ENCODE assay signal across 8 cellular contexts in the genomic region with DNA sequence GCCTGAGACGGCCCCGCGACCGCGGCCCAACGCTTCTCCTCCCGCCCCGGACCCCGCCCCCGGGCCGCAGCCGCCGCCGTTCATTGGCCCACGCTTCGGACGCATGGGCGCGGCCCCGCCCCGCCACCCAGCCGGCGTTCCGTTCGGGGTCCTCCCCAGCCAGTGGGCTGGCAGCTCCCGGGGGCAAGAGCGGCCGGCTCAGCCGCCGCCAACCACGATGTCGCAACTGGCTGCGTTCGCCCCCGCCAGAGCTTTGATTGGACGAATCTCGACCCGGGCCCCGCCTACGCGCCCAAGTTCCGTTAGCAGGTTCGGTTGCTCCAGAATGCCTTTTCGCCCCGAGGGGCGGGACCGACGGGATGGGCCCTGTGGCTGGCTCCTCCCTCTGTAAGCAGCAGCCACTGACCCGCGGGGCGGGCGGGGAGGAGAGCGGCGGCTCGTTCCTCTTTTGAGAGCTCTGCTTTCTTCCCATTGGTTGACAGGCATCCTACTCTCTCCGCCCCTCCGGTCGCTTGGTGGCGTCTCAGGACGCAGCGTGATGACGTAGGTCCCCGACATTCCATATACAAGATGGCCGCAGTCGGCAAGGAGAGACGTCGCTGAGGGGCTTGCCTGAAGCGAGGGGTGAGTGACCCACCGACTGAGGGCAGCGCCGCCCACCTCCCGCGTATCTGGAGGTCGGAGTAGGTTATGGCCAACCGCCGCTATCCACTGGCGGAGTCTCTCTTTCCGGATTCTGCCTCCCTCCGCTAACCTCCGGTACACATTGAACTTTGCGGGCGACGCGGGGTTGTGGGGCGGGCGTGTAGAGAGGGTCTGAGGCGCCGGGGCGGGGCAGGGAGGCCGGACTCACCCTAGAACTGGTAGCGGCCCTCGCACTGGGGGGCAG. TPM values are rescaled to one million over a fixed set of nuclear protein-coding genes. Genes with fewer than 3 reads are reported as not detected.
DNase-seq lines count a peak whose midpoint lies in the region; ATAC-seq and TF ChIP-seq lines count a peak whose summit lies in the region.

Gene CCNK (plus strand): TSS at position 554 of the 889 bp plus-strand sequence. CDS start 11,269 bp downstream, outside the sequence.
Gene SETD3 (minus strand): TSS at position 4 of the 889 bp plus-strand sequence. CDS start 15,054 bp downstream, outside the sequence.

- no peaks in the 10 kb centered on the region for H3K36me3 Mint-ChIP-seq in CD14-positive monocyte

- H3K27ac Mint-ChIP-seq in CD14-positive monocyte, result peak within 1 kb of the TSS; percentile 97 to 99 (median 98)

- peaks cover 49% of the 10 kb centered on the region for H3K4me1 Mint-ChIP-seq in CD14-positive monocyte

- intact Hi-C loops in CD14-positive monocyte (cut with micrococcal nuclease) (loop anchor here in 1 of 2 donors (5.0 kb wide), 1 partner anchor 201 kb away; the partner anchor contains the start of gene CYP46A1), left lung (cut with DNase I) (no loop called here)

- H3K4me1 ChIP-seq in left lung, result peaks cover 15 to 68% of the 10 kb centered on the region in 2 donors

- ATAC-seq in GM19397 (IDR thresholded peaks at IDR 0.05; ENCODE audit: unreplicated experiment) (peak; percentile 86), HG03571 (IDR thresholded peaks at IDR 0.05; ENCODE audit: unreplicated experiment) (peak; percentile 86), left lung (peak; percentile 96)

- H3K4me3 ChIP-seq in left lung, result peak within 1 kb of the TSS; percentile 88

- peak within 1 kb of the TSS; percentile 95 to 97 for H3K4me3 Mint-ChIP-seq in CD14-positive monocyte

- H3K9me3 Mint-ChIP-seq in CD14-positive monocyte, result no peaks in the 10 kb centered on the region

- H3K36me3 ChIP-seq in left lung, result no peaks in the 10 kb centered on the region

- DNase-seq in CD14-positive monocyte (ENCODE audit: low spot score) (peak; percentile 100), NCI-H82 (lab: John Stamatoyannopoulos, UW) (peak; percentile 99), dermis blood vessel endothelial cell (peak; percentile 100), left lung (peak; percentile 100)
- peak; percentile 100 for DNase-seq in activated CD4-positive, alpha-beta T cell treated with anti-CD3 and anti-CD28 coated beads, Interleukin-2, amount 50 U/mL, for 48 hours
- peak; percentile 99 to 100 for DNase-seq in stimulated activated CD4-positive, alpha-beta T cell treated with anti-CD3 and anti-CD28 coated beads, Interleukin-2, amount 100 ng/mL, for 48 hours

- no peak for TF ChIP-seq CTCF in CD14-positive monocyte (IDR thresholded peaks at IDR 0.05)
- TF ChIP-seq CTCF in left lung (IDR thresholded peaks at IDR 0.05), result no peak

- H3K27me3 Mint-ChIP-seq in CD14-positive monocyte (ENCODE audit: low read depth in 3 of 3), result peaks cover 0 to 2% (median 0%) of the 10 kb centered on the region in 3 donors

- no peaks in the 10 kb centered on the region for H3K27me3 ChIP-seq in left lung

- H3K27ac ChIP-seq in left lung, result peak within 1 kb of the TSS; percentile 85 to 90

- no peaks in the 10 kb centered on the region for H3K9me3 ChIP-seq in left lung

RNA-seq across cellular contexts. Expression of gene CCNK, which starts in this region (rescaled TPM):
- 10 to 100 TPM in 1 of 2 donors, 1 to 10 TPM in 1; 7.7 to 14.7 TPM for polyA plus RNA-seq in CD14-positive monocyte
- total RNA-seq in dermis blood vessel endothelial cell (25.7 and 36.7 TPM in 2 replicates), left lung (10 to 100 TPM; 45.4 to 52.5 TPM)

RNA-seq across cellular contexts. Expression of gene SETD3, which starts in this region (rescaled TPM):
- 10 to 100 TPM; 38.7 to 39.5 TPM for polyA plus RNA-seq in CD14-positive monocyte
- total RNA-seq in dermis blood vessel endothelial cell (69.8 and 82.7 TPM in 2 replicates), left lung (10 to 100 TPM; 69.1 to 78.7 TPM)

Comparison
In these comparisons a context has a peak if more than half of its experiments do, and no peak if none do; other contexts are left out.
1. Peak in every context shown above with its lines: DNase-seq, ATAC-seq, H3K4me3 ChIP-seq and H3K27ac ChIP-seq.